Comparison of ENCODE assay signal across 14 cellular contexts in the genomic region with DNA sequence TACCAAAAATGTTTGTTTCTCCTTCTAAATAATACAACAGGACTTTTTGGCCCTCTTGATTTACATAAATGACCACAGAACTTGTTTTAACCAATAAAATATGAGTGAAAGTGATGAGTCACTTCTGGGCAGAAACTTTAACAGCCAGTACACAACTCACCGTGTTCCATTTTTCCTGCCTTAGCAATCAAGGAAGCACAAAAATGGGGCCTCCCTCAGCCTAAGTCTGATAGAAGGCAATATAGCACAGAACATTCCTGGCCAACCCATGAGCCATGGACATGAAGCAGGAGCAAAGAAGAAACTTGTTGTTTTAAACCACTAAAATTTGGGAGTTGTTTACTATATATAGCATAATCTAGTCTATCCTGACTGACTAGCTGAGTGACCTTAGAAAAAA.
DNase-seq lines count a peak whose midpoint lies in the region; ATAC-seq and TF ChIP-seq lines count a peak whose summit lies in the region.
"Had no signal": no experiment of that assay in that cellular context is flagged by ENCODE, and none has a peak within 500 bp of the region (broad histone marks: within the 10 kb centered on the region; RNA-seq: fewer than 3 reads in every experiment).

No MANE protein-coding gene starts in this region.

- no peaks in the 10 kb centered on the region for H3K9me3 Mint-ChIP-seq in GM23338
- H3K9me3 Mint-ChIP-seq: activated naive CD4-positive, alpha-beta T cell treated with anti-CD3 and anti-CD28 coated beads for 36 hours; stimulated activated naive B cell treated with anti-CD40 and anti-IgM and Interleukin-4, amounts not matched to agents 10 μg/mL and 1 μg/mL and 100 μg/mL, for 72 hours had no signal

- H3K36me3 Mint-ChIP-seq in GM23338 (ENCODE audit: low read depth), result no peaks in the 10 kb centered on the region
- H3K36me3 Mint-ChIP-seq: stimulated activated naive B cell treated with anti-CD40 and anti-IgM and Interleukin-4, amounts not matched to agents 10 μg/mL and 1 μg/mL and 100 μg/mL, for 72 hours had no signal

- no peaks in the 10 kb centered on the region for H3K9me2 ChIP-seq in GM23338 (ENCODE audit: insufficient read depth)

- H3K4me1 Mint-ChIP-seq in GM23338, result peaks cover 3% of the 10 kb centered on the region; the same call in 1 of the 3 replicates

- H3F3A ChIP-seq in GM23338 (replicated peaks; ENCODE audit: low read depth), result no peaks in the 10 kb centered on the region

- H3K27me3 ChIP-seq in GM23338 (ENCODE audit: insufficient read depth) (no peaks in the 10 kb centered on the region), esophagus squamous epithelium (peaks cover 0 to 4% (median 0%) of the 10 kb centered on the region in 4 donors)
- H3K27me3 ChIP-seq: SJCRH30 had no signal

- H3K79me2 ChIP-seq in GM23338 (replicated peaks; ENCODE audit: insufficient read depth), result no peaks in the 10 kb centered on the region

- intact Hi-C loops in esophagus squamous epithelium (cut with DNase I), result no loop called here

- peaks cover 3% of the 10 kb centered on the region for H3K27me3 Mint-ChIP-seq in GM23338 (ENCODE audit: insufficient read depth, low read depth, poor library complexity)
- H3K27me3 Mint-ChIP-seq: stimulated activated naive B cell treated with anti-CD40 and anti-IgM and Interleukin-4, amounts not matched to agents 10 μg/mL and 1 μg/mL and 100 μg/mL, for 72 hours had no signal

- H3K9me3 ChIP-seq in esophagus squamous epithelium, result no peaks in the 10 kb centered on the region
- H3K9me3 ChIP-seq: SJCRH30 had no signal

- no peak for DNase-seq in GM23338 (ENCODE audit: low spot score)
- DNase-seq in RKO (ENCODE audit: low spot score), result peak; percentile 78
- no peak for DNase-seq in esophagus squamous epithelium (lab: John Stamatoyannopoulos, UW)
- peak; percentile 26 for DNase-seq in stromal cell of bone marrow (ENCODE audit: low read depth)
- no peak for DNase-seq in NCI-H1092 (lab: John Stamatoyannopoulos, UW)
- no peak for DNase-seq in NCI-H146 (lab: John Stamatoyannopoulos, UW)
- DNase-seq in HuH-7 (ENCODE audit: low spot score), result no peak
- DNase-seq: activated CD4-positive, alpha-beta T cell treated with anti-CD3 and anti-CD28 coated beads for 48 hours; activated naive CD4-positive, alpha-beta T cell treated with anti-CD3 and anti-CD28 coated beads for 36 hours; effector CD8-positive, alpha-beta T cell; kidney; NCI-H2227 treated with DMSO at 0.1 percent for 48 hours; SJCRH30; stimulated activated naive B cell treated with anti-CD40 and anti-IgM and Interleukin-4, amounts not matched to agents 10 μg/mL and 1 μg/mL and 100 μg/mL, for 72 hours had no signal

- no peak overlapping the region for H3K27ac ChIP-seq in GM23338 (ENCODE audit: low read depth)
- H3K27ac ChIP-seq in esophagus squamous epithelium, result peak overlapping the region in 3 of 4 donors; percentile 20 to 66 (median 45)
- H3K27ac ChIP-seq: SJCRH30 had no signal

- no peaks in the 10 kb centered on the region for H3K36me3 ChIP-seq in GM23338 (ENCODE audit: insufficient read depth)
- H3K36me3 ChIP-seq in esophagus squamous epithelium, result no peaks in the 10 kb centered on the region
- H3K36me3 ChIP-seq: SJCRH30 had no signal

- H3K4me3 ChIP-seq in GM23338 (no peak overlapping the region), esophagus squamous epithelium (no peak overlapping the region)
- H3K4me3 ChIP-seq: SJCRH30 had no signal

- no peak for TF ChIP-seq CTCF in GM23338 (conservative IDR thresholded peaks at IDR 0.05; ENCODE audit: low read depth in 2 of 2)
- TF ChIP-seq CTCF in esophagus squamous epithelium (IDR thresholded peaks at IDR 0.05), result no peak

- WGBS in esophagus squamous epithelium, 2 donors, result 0 to 7% methylated on average over 1 of the region's 1 CpG

- H4K20me1 ChIP-seq in GM23338 (replicated peaks; ENCODE audit: insufficient read depth), result no peaks in the 10 kb centered on the region

- H2AFZ ChIP-seq in GM23338, result no peak overlapping the region

- ATAC-seq in GM23338, result no peak
- ATAC-seq: stimulated activated naive B cell treated with anti-CD40 and anti-IgM and Interleukin-4, amounts not matched to agents 10 μg/mL and 1 μg/mL and 100 μg/mL, for 72 hours had no signal

- H3K4me1 ChIP-seq in GM23338 (ENCODE audit: insufficient read depth), result no peaks in the 10 kb centered on the region
- peaks cover 0 to 25% (median 0%) of the 10 kb centered on the region in 3 donors for H3K4me1 ChIP-seq in esophagus squamous epithelium
- H3K4me1 ChIP-seq: SJCRH30 had no signal

- TF ChIP-seq POLR2A in esophagus squamous epithelium (IDR thresholded peaks at IDR 0.05), result no peak

- H3K4me3 Mint-ChIP-seq in GM23338, result no peak overlapping the region
- H3K4me3 Mint-ChIP-seq: activated naive CD4-positive, alpha-beta T cell treated with anti-CD3 and anti-CD28 coated beads for 36 hours; stimulated activated naive B cell treated with anti-CD40 and anti-IgM and Interleukin-4, amounts not matched to agents 10 μg/mL and 1 μg/mL and 100 μg/mL, for 72 hours had no signal

- peak overlapping the region; percentile 27; the same call in 1 of the 2 replicates for H3K27ac Mint-ChIP-seq in GM23338
- H3K27ac Mint-ChIP-seq: activated naive CD4-positive, alpha-beta T cell treated with anti-CD3 and anti-CD28 coated beads for 36 hours; stimulated activated naive B cell treated with anti-CD40 and anti-IgM and Interleukin-4, amounts not matched to agents 10 μg/mL and 1 μg/mL and 100 μg/mL, for 72 hours had no signal

- H3K4me2 ChIP-seq in GM23338, result no peak overlapping the region

TF ChIP-seq in GM23338, 12 proteins besides CTCF, POLR2A, EP300 and RAD21 (continues in another document):
- TF ChIP-seq CREB1 (CRISPR knock-in tag; IDR thresholded peaks at IDR 0.05; ENCODE audit: low read depth) (no peak), EZH2 (IDR thresholded peaks at IDR 0.05; ENCODE audit: low read depth, unreplicated experiment) (no peak), JUNB (IDR thresholded peaks at IDR 0.05; ENCODE audit: unreplicated experiment) (no peak), STAT1 (IDR thresholded peaks at IDR 0.05; ENCODE audit: unreplicated experiment) (no peak), POLR2AphosphoS5 (IDR thresholded peaks at IDR 0.05; ENCODE audit: low read depth) (no peak), EZH2phosphoT487 (IDR thresholded peaks at IDR 0.05; ENCODE audit: unreplicated experiment) (no peak), ZNF331 (CRISPR knock-in tag; IDR thresholded peaks at IDR 0.05; ENCODE audit: low read depth) (no peak), NANOG (IDR thresholded peaks at IDR 0.05; ENCODE audit: borderline replicate concordance) (no peak), ZNF114 (CRISPR knock-in tag; IDR thresholded peaks at IDR 0.05) (no peak)
- TF ChIP-seq, protein P1, sequence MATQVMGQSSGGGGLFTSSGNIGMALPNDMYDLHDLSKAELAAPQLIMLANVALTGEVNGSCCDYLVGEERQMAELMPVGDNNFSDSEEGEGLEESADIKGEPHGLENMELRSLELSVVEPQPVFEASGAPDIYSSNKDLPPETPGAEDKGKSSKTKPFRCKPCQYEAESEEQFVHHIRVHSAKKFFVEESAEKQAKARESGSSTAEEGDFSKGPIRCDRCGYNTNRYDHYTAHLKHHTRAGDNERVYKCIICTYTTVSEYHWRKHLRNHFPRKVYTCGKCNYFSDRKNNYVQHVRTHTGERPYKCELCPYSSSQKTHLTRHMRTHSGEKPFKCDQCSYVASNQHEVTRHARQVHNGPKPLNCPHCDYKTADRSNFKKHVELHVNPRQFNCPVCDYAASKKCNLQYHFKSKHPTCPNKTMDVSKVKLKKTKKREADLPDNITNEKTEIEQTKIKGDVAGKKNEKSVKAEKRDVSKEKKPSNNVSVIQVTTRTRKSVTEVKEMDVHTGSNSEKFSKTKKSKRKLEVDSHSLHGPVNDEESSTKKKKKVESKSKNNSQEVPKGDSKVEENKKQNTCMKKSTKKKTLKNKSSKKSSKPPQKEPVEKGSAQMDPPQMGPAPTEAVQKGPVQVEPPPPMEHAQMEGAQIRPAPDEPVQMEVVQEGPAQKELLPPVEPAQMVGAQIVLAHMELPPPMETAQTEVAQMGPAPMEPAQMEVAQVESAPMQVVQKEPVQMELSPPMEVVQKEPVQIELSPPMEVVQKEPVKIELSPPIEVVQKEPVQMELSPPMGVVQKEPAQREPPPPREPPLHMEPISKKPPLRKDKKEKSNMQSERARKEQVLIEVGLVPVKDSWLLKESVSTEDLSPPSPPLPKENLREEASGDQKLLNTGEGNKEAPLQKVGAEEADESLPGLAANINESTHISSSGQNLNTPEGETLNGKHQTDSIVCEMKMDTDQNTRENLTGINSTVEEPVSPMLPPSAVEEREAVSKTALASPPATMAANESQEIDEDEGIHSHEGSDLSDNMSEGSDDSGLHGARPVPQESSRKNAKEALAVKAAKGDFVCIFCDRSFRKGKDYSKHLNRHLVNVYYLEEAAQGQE (IDR thresholded peaks at IDR 0.05; ENCODE audit: unreplicated experiment), result no peak
- TF ChIP-seq, protein P2, sequence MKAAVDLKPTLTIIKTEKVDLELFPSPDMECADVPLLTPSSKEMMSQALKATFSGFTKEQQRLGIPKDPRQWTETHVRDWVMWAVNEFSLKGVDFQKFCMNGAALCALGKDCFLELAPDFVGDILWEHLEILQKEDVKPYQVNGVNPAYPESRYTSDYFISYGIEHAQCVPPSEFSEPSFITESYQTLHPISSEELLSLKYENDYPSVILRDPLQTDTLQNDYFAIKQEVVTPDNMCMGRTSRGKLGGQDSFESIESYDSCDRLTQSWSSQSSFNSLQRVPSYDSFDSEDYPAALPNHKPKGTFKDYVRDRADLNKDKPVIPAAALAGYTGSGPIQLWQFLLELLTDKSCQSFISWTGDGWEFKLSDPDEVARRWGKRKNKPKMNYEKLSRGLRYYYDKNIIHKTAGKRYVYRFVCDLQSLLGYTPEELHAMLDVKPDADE (IDR thresholded peaks at IDR 0.05), result no peak

Comparison
In these comparisons a context has a peak if more than half of its experiments do, and no peak if none do; other contexts are left out.
1. DNase-seq: peak in RKO (single experiment) and stromal cell of bone marrow (single experiment); none in GM23338 (single experiment), esophagus squamous epithelium (single experiment), NCI-H1092 (single experiment), NCI-H146 (single experiment) and HuH-7 (single experiment).